27 cellular contexts compared by ENCODE assay signal in genomic region chr15:68337826-68338225, GRCh38.
A peak's percentile ranks its signal among the peaks of the same experiment; 100 is the strongest.
DNase-seq lines count a peak whose midpoint lies in the region; ATAC-seq, FAIRE-seq and TF ChIP-seq lines count a peak whose summit lies in the region.
"Had no signal": no experiment of that assay in that cellular context is flagged by ENCODE, and none has a peak within 500 bp of the region (broad histone marks: within the 10 kb centered on the region; RNA-seq: fewer than 3 reads in every experiment).

No MANE protein-coding gene starts in this region.

- H3K9me3 ChIP-seq in osteoblast (ENCODE audit: low read depth, low read length) (no peaks in the 10 kb centered on the region), hepatocyte (ENCODE audit: low read depth) (no peaks in the 10 kb centered on the region)
- H3K9me3 ChIP-seq: adrenal gland, gastroesophageal sphincter, upper lobe of left lung had no signal

- H3K36me3 ChIP-seq in osteoblast (ENCODE audit: insufficient read depth, low read length) (peaks cover 81% of the 10 kb centered on the region), hepatocyte (replicated peaks; ENCODE audit: insufficient read depth, low read depth) (no peaks in the 10 kb centered on the region)
- H3K36me3 ChIP-seq: adrenal gland, gastroesophageal sphincter, upper lobe of left lung had no signal

- H3K79me2 ChIP-seq in osteoblast (ENCODE audit: insufficient read depth, low read length) (no peaks in the 10 kb centered on the region), hepatocyte (no peaks in the 10 kb centered on the region)

- peaks cover 57% of the 10 kb centered on the region for H3K36me3 Mint-ChIP-seq in chondrocyte (ENCODE audit: low read depth)
- H3K36me3 Mint-ChIP-seq: activated CD4-positive, alpha-beta memory T cell treated with anti-CD3 and anti-CD28 coated beads for 36 hours; mesothelial cell of epicardium had no signal

- peak; percentile 40 for DNase-seq in A172 (ENCODE audit: low spot score)
- DNase-seq in HTR-8/SVneo (ENCODE audit: insufficient read length, low spot score) = no peak
- DNase-seq in chondrocyte (ENCODE audit: low spot score) = no peak
- no peak for DNase-seq in osteoblast (ENCODE audit: insufficient read length, low spot score, missing footprints)
- no peak for DNase-seq in NCI-H187 treated with DMSO at 0.1 percent for 48 hours (lab: John Stamatoyannopoulos, UW)
- DNase-seq in effector CD4-positive, alpha-beta T cell = no peak
- no peak for DNase-seq in hepatocyte (ENCODE audit: low spot score)
- DNase-seq: activated B cell treated with CpG ODN at 0.5 μM for 24 hours; activated CD4-positive, alpha-beta memory T cell treated with anti-CD3 and anti-CD28 coated beads for 36 hours; activated gamma-delta T cell treated with Interleukin-2 at 50 U/mL for 16 hours; C1 segment of cervical spinal cord; left cardiac atrium; MM.1S; NCI-H1694 treated with DMSO at 0.1 percent for 48 hours; NCI-H774; PC-9; stimulated activated naive CD8-positive, alpha-beta T cell treated with anti-CD3 and anti-CD28 coated beads, Interleukin-15, Interleukin-2, amounts not matched to agents 100 U/mL and 50 U/mL, for 24 hours; T-helper 9 cell; upper lobe of left lung had no signal

- WGBS in hepatocyte (ENCODE audit: low lambda C conversion rate, missing lambda C conversion rate) = 78% methylated on average over 6 of the region's 6 CpGs

- H3K4me3 ChIP-seq in osteoblast (ENCODE audit: insufficient read depth, low read length) (no peak overlapping the region), hepatocyte (no peak overlapping the region)
- H3K4me3 ChIP-seq: adrenal gland, gastroesophageal sphincter, PC-9, skin epidermis, upper lobe of left lung had no signal

- no peak for ATAC-seq in HG03521 (IDR thresholded peaks at IDR 0.05; ENCODE audit: unreplicated experiment)
- ATAC-seq: gastroesophageal sphincter; left cardiac atrium; stimulated activated naive CD8-positive, alpha-beta T cell treated with anti-CD3 and anti-CD28 coated beads, Interleukin-15, Interleukin-2, amounts not matched to agents 100 U/mL and 50 U/mL, for 24 hours had no signal

- H3K27me3 ChIP-seq in osteoblast (ENCODE audit: insufficient read depth, low read length) = no peaks in the 10 kb centered on the region
- no peaks in the 10 kb centered on the region for H3K27me3 ChIP-seq in hepatocyte
- H3K27me3 ChIP-seq: adrenal gland, gastroesophageal sphincter, upper lobe of left lung had no signal

- H3K27ac Mint-ChIP-seq in chondrocyte (ENCODE audit: unreplicated experiment) = peak overlapping the region; percentile 91
- H3K27ac Mint-ChIP-seq: activated B cell treated with CpG ODN at 0.5 μM for 24 hours; activated CD4-positive, alpha-beta memory T cell treated with anti-CD3 and anti-CD28 coated beads for 36 hours; mesothelial cell of epicardium; nephron; progenitor cell of endocrine pancreas had no signal

- H3K4me1 Mint-ChIP-seq in chondrocyte (ENCODE audit: low read depth) = peaks cover 85% of the 10 kb centered on the region
- H3K4me1 Mint-ChIP-seq: activated B cell treated with CpG ODN at 0.5 μM for 24 hours had no signal

- H3K4me1 ChIP-seq in osteoblast (ENCODE audit: insufficient read depth, low read length) (peaks cover 53% of the 10 kb centered on the region), hepatocyte (ENCODE audit: insufficient read depth) (peaks cover 9% of the 10 kb centered on the region)

- H3K27ac ChIP-seq in osteoblast (ENCODE audit: low read depth, low read length) = peak overlapping the region; percentile 39
- H3K27ac ChIP-seq in hepatocyte = no peak overlapping the region
- H3K27ac ChIP-seq: adrenal gland, gastroesophageal sphincter, PC-9, skin epidermis, upper lobe of left lung had no signal

- H3K4me2 ChIP-seq in osteoblast (ENCODE audit: insufficient read depth, low read length) (no peak overlapping the region), hepatocyte (no peak overlapping the region)
- H3K4me2 ChIP-seq: PC-9 had no signal

- H3K4me3 Mint-ChIP-seq in chondrocyte (ENCODE audit: unreplicated experiment) = no peak overlapping the region
- H3K4me3 Mint-ChIP-seq: activated B cell treated with CpG ODN at 0.5 μM for 24 hours; activated CD4-positive, alpha-beta memory T cell treated with anti-CD3 and anti-CD28 coated beads for 36 hours; mesothelial cell of epicardium; nephron had no signal

- TF ChIP-seq CTCF in chondrocyte (IDR thresholded peaks at IDR 0.05) (no peak), osteoblast (IDR thresholded peaks at IDR 0.05; ENCODE audit: extremely low read depth, low read depth, low read length) (no peak), hepatocyte (IDR thresholded peaks at IDR 0.05; ENCODE audit: poor library complexity) (no peak)

- no peak overlapping the region for H2AFZ ChIP-seq in osteoblast (ENCODE audit: low read length)
- no peak overlapping the region for H2AFZ ChIP-seq in hepatocyte
- H2AFZ ChIP-seq: PC-9 had no signal

- H3K9me3 Mint-ChIP-seq in chondrocyte (ENCODE audit: low read depth) = no peaks in the 10 kb centered on the region
- H3K9me3 Mint-ChIP-seq: activated B cell treated with CpG ODN at 0.5 μM for 24 hours; activated CD4-positive, alpha-beta memory T cell treated with anti-CD3 and anti-CD28 coated beads for 36 hours; mesothelial cell of epicardium; nephron had no signal

- H3K27me3 Mint-ChIP-seq in chondrocyte (ENCODE audit: low read depth) = no peaks in the 10 kb centered on the region
- H3K27me3 Mint-ChIP-seq: activated CD4-positive, alpha-beta memory T cell treated with anti-CD3 and anti-CD28 coated beads for 36 hours had no signal

- peaks cover 8% of the 10 kb centered on the region for H4K20me1 ChIP-seq in osteoblast (ENCODE audit: insufficient read depth, low read length)
- no peaks in the 10 kb centered on the region for H4K20me1 ChIP-seq in hepatocyte (ENCODE audit: insufficient read depth, poor library complexity, severe bottlenecking)

- no peaks in the 10 kb centered on the region for H3K9me2 ChIP-seq in hepatocyte (replicated peaks; ENCODE audit: insufficient read depth)

- FAIRE-seq in HTR-8/SVneo (lab: Jason Lieb, UNC) = peak; percentile 81
- FAIRE-seq: D721Med had no signal
